ENCODE assay signal across 9 cellular contexts in genomic region chr1:167043752-167044488, GRCh38. TPM values are rescaled to one million over a fixed set of nuclear protein-coding genes. Genes with fewer than 3 reads are reported as not detected.
A peak's percentile ranks its signal among the peaks of the same experiment; 100 is the strongest.
DNase-seq lines count a peak whose midpoint lies in the region; ATAC-seq and TF ChIP-seq lines count a peak whose summit lies in the region.
"Had no signal": no experiment of that assay in that cellular context is flagged by ENCODE, and none has a peak within 500 bp of the region (broad histone marks: within the 10 kb centered on the region; RNA-seq: fewer than 3 reads in every experiment).

No MANE protein-coding gene starts in this region.

- H3K27me3 ChIP-seq in PC-3 (ENCODE audit: low read length) (peaks cover 59% of the 10 kb centered on the region), rectal smooth muscle tissue (ENCODE audit: control insufficient read depth, insufficient read depth, low read length) (no peaks in the 10 kb centered on the region), aorta (ENCODE audit: control insufficient read depth in 1 of 2, insufficient read depth in 2 of 2, low read length in 1 of 2) (no peaks in the 10 kb centered on the region)

- DNase-seq in COLO668 (lab: John Stamatoyannopoulos, UW; ENCODE audit: unreplicated experiment) (peak; percentile 96), HuH-7.5 (ENCODE audit: low spot score) (peak; percentile 42), PC-3 (peak; percentile 76), glutamatergic neuron (no peak), aorta (peak; percentile 71 to 86)

- H2AFZ ChIP-seq in PC-3 (ENCODE audit: low read length): peak overlapping the region; percentile 80

- H3K27ac ChIP-seq in PC-3 (ENCODE audit: low read length) (no peak overlapping the region), rectal smooth muscle tissue (ENCODE audit: low read depth, low read length) (no peak overlapping the region), aorta (ENCODE audit: low read depth in 1 of 2, low read length in 2 of 2) (no peak overlapping the region)

- H3K79me2 ChIP-seq in PC-3 (ENCODE audit: low read length): no peaks in the 10 kb centered on the region

- H3K27me3 Mint-ChIP-seq in activated T-helper 17 cell treated with anti-CD3 and anti-CD28 coated beads, Interleukin-2, amount 50 U/mL, for 72 hours: peaks cover 16% of the 10 kb centered on the region
- H3K27me3 Mint-ChIP-seq in glutamatergic neuron (ENCODE audit: unreplicated experiment): no peaks in the 10 kb centered on the region

- POLR2A ChIA-PET in PC-3 (lab: Charles Lee; ENCODE audit: unreplicated experiment): no interaction called here

- H3K4me2 ChIP-seq in PC-3 (ENCODE audit: low read length): peak overlapping the region; percentile 81

- peak overlapping the region; percentile 89 for H3K4me3 Mint-ChIP-seq in activated T-helper 17 cell treated with anti-CD3 and anti-CD28 coated beads, Interleukin-2, amount 50 U/mL, for 72 hours
- H3K4me3 Mint-ChIP-seq in glutamatergic neuron (ENCODE audit: unreplicated experiment): peak overlapping the region; percentile 27

- H3K9ac ChIP-seq in PC-3 (ENCODE audit: low read length) (no peak overlapping the region), rectal smooth muscle tissue (ENCODE audit: low read length) (no peak overlapping the region)

- intact Hi-C loops in PC-3 (cut with micrococcal nuclease): no loop called here
- intact Hi-C loops in aorta (cut with DNase I): loop anchor here in 1 of 2 donors (5.0 kb wide), 1 partner anchor 137 kb away; no protein-coding TSS in a partner anchor

- peaks cover 4% of the 10 kb centered on the region for H3K4me1 Mint-ChIP-seq in activated T-helper 17 cell treated with anti-CD3 and anti-CD28 coated beads, Interleukin-2, amount 50 U/mL, for 72 hours
- H3K4me1 Mint-ChIP-seq in glutamatergic neuron (ENCODE audit: low read depth, unreplicated experiment): no peaks in the 10 kb centered on the region

- H3K9me3 ChIP-seq in PC-3 (ENCODE audit: low read length): no peaks in the 10 kb centered on the region
- H3K9me3 ChIP-seq in aorta (ENCODE audit: control insufficient read depth, low read length): no peaks in the 10 kb centered on the region

- no peaks in the 10 kb centered on the region for H4K20me1 ChIP-seq in PC-3 (ENCODE audit: low read length)

- ATAC-seq in GM21367 (IDR thresholded peaks at IDR 0.05; ENCODE audit: unreplicated experiment): peak; percentile 97
- ATAC-seq in PC-3: peak; percentile 96
- ATAC-seq in activated T-helper 17 cell treated with anti-CD3 and anti-CD28 coated beads, Interleukin-2, amount 50 U/mL, for 72 hours (replicated peaks): peak; percentile 100
- ATAC-seq in aorta (ENCODE audit: low FRiP score): peak; percentile 71
- ATAC-seq: HCT116 had no signal

- TF ChIP-seq CTCF in PC-3 (conservative IDR thresholded peaks at IDR 0.05; ENCODE audit: low read depth, low read length) (no peak), glutamatergic neuron (IDR thresholded peaks at IDR 0.05; ENCODE audit: partially characterized antibody, unreplicated experiment) (no peak)

- no peaks in the 10 kb centered on the region for H3K36me3 ChIP-seq in PC-3 (ENCODE audit: low read depth, low read length)
- H3K36me3 ChIP-seq in rectal smooth muscle tissue (ENCODE audit: control insufficient read depth, insufficient read depth, low read length): no peaks in the 10 kb centered on the region
- no peaks in the 10 kb centered on the region for H3K36me3 ChIP-seq in aorta (ENCODE audit: control insufficient read depth in 1 of 2, insufficient read depth in 2 of 2, low read length in 1 of 2)

- H3K9me2 ChIP-seq in PC-3 (replicated peaks; ENCODE audit: low read length): no peaks in the 10 kb centered on the region

- H3K9me3 Mint-ChIP-seq in activated T-helper 17 cell treated with anti-CD3 and anti-CD28 coated beads, Interleukin-2, amount 50 U/mL, for 72 hours: no peaks in the 10 kb centered on the region
- no peaks in the 10 kb centered on the region for H3K9me3 Mint-ChIP-seq in glutamatergic neuron (ENCODE audit: unreplicated experiment)

- CTCF ChIA-PET in PC-3 (lab: Charles Lee): no interaction called here

- no TSS peak for BruUV-seq in PC-3 (replicated peaks; lab: Mats Ljungman, UMichigan)

- WGBS in aorta, 2 donors: 12 to 17% methylated on average over 21 of the region's 21 CpGs

- 0 out of 2 replicates have a peak, but pooled peaks cover 7% of the 10 kb centered on the region for H3K4me1 ChIP-seq in PC-3 (ENCODE audit: insufficient read depth, low read length)
- H3K4me1 ChIP-seq in rectal smooth muscle tissue (ENCODE audit: control insufficient read depth, insufficient read depth, low read length): no peaks in the 10 kb centered on the region
- H3K4me1 ChIP-seq in aorta (ENCODE audit: control insufficient read depth in 1 of 2, insufficient read depth in 2 of 2, low read length in 2 of 2): no peaks in the 10 kb centered on the region

- no peaks in the 10 kb centered on the region for H3K36me3 Mint-ChIP-seq in activated T-helper 17 cell treated with anti-CD3 and anti-CD28 coated beads, Interleukin-2, amount 50 U/mL, for 72 hours (ENCODE audit: low read depth)
- no peaks in the 10 kb centered on the region for H3K36me3 Mint-ChIP-seq in glutamatergic neuron (ENCODE audit: unreplicated experiment)

- H3K4me3 ChIP-seq in PC-3 (ENCODE audit: low read length) (peak overlapping the region; percentile 61), rectal smooth muscle tissue (ENCODE audit: low read length) (peak overlapping the region; percentile 62), aorta (ENCODE audit: low read length in 2 of 2) (peak overlapping the region in 1 of 2 donors; percentile 29)

- H3F3A ChIP-seq in PC-3 (ENCODE audit: low read length, unreplicated experiment): no peaks in the 10 kb centered on the region

- H3K27ac Mint-ChIP-seq in activated T-helper 17 cell treated with anti-CD3 and anti-CD28 coated beads, Interleukin-2, amount 50 U/mL, for 72 hours: peak overlapping the region; percentile 75
- no peak overlapping the region for H3K27ac Mint-ChIP-seq in glutamatergic neuron (ENCODE audit: unreplicated experiment)

RNA-seq across cellular contexts. Expression of gene GPA33, which starts 46.3 kb away (rescaled TPM):
- total RNA-seq in PC-3 (2014; rRNA removed) (0.04 and 0.12 TPM in 2 replicates), glutamatergic neuron (ENCODE audit: unreplicated experiment) (not detected), aorta (not detected)
- total RNA-seq in activated T-helper 17 cell treated with anti-CD3 and anti-CD28 coated beads, Interleukin-2, amount 50 U/mL, for 72 hours: under 1 TPM; 0.26 to 0.58 TPM
- 1 to 10 TPM in 1 of 2 donors, under 1 TPM in 1; 0.20 to 8.9 TPM for polyA plus RNA-seq in aorta

RNA-seq across cellular contexts. Expression of gene STYXL2, which starts 50.0 kb away (rescaled TPM):
- total RNA-seq in PC-3 (2014; rRNA removed) (not detected in 2 replicates), glutamatergic neuron (ENCODE audit: unreplicated experiment) (0.27 TPM), aorta (1 to 10 TPM; 7.1 to 7.6 TPM)
- not detected for total RNA-seq in activated T-helper 17 cell treated with anti-CD3 and anti-CD28 coated beads, Interleukin-2, amount 50 U/mL, for 72 hours
- 1 to 10 TPM; 2.0 to 2.8 TPM for polyA plus RNA-seq in aorta

RNA-seq across cellular contexts. Expression of gene MAEL, which starts 54.8 kb away (rescaled TPM):
- not detected in 2 replicates for total RNA-seq in PC-3 (2014; rRNA removed)
- total RNA-seq in activated T-helper 17 cell treated with anti-CD3 and anti-CD28 coated beads, Interleukin-2, amount 50 U/mL, for 72 hours: not detected
- not detected for total RNA-seq in glutamatergic neuron (ENCODE audit: unreplicated experiment)
- not detected for total RNA-seq in aorta
- polyA plus RNA-seq in aorta: under 1 TPM in 1 of 2 donors, not detected in 1; 0.28 TPM
